In genomic region chr16:67100569-67101300, GRCh38 we compare ENCODE assay signal across 10 cellular contexts. TPM values are rescaled to one million over a fixed set of nuclear protein-coding genes. Genes with fewer than 3 reads are reported as not detected.
DNase-seq lines count a peak whose midpoint lies in the region; ATAC-seq and TF ChIP-seq lines count a peak whose summit lies in the region.
"Had no signal": no experiment of that assay in that cellular context is flagged by ENCODE, and none has a peak within 500 bp of the region (broad histone marks: within the 10 kb centered on the region; RNA-seq: fewer than 3 reads in every experiment).

No MANE protein-coding gene starts in this region.

- DNase-seq in NCI-H1092 treated with DMSO at 0.1 percent for 48 hours (lab: John Stamatoyannopoulos, UW) (peak; percentile 21), NCI-H1092 (lab: John Stamatoyannopoulos, UW) (no peak), caudate nucleus (lab: John Stamatoyannopoulos, UW) (no peak), neural crest cell (ENCODE audit: low read depth, low spot score) (no peak), Ammon's horn (ENCODE audit: low spot score) (no peak), DMS153 treated with DMSO at 0.1 percent for 48 hours (lab: John Stamatoyannopoulos, UW; ENCODE audit: unreplicated experiment) (no peak)
- DNase-seq: activated naive CD4-positive, alpha-beta T cell treated with Interleukin-2 at 50 U/mL for 16 hours had no signal

- H3K27ac ChIP-seq in caudate nucleus (ENCODE audit: low read depth, low read length): peak overlapping the region; percentile 7

- H3K36me3 Mint-ChIP-seq in neural crest cell (ENCODE audit: low read depth): peaks cover 4% of the 10 kb centered on the region

- ATAC-seq in esophagus mucosa: no peak

- no peaks in the 10 kb centered on the region for H3K9me3 Mint-ChIP-seq in neural crest cell

- H3K4me1 Mint-ChIP-seq in neural crest cell: no peaks in the 10 kb centered on the region

- H3K27me3 Mint-ChIP-seq in neural crest cell (ENCODE audit: low read depth): no peaks in the 10 kb centered on the region
- H3K27me3 Mint-ChIP-seq: B cell had no signal

- no peak overlapping the region for H3K4me3 Mint-ChIP-seq in neural crest cell
- H3K4me3 Mint-ChIP-seq: B cell had no signal

- no peak overlapping the region for H3K27ac Mint-ChIP-seq in neural crest cell (ENCODE audit: unreplicated experiment)
- H3K27ac Mint-ChIP-seq: B cell had no signal

- TF ChIP-seq CTCF in LNCAP (IDR thresholded peaks at IDR 0.05): peak; percentile 44; the same call in 1 of the 2 replicates
- peak; percentile 55 for TF ChIP-seq CTCF in neural crest cell (conservative IDR thresholded peaks at IDR 0.05)

RNA-seq across cellular contexts. Expression of gene PHAF1, which starts 9.0 kb away (rescaled TPM):
- total RNA-seq in neural crest cell (24.9 and 25.5 TPM in 2 replicates), esophagus mucosa (12.1 TPM)

RNA-seq across cellular contexts. Expression of gene B3GNT9, which starts 50.1 kb away (rescaled TPM):
- total RNA-seq in neural crest cell: 4.5 and 5.1 TPM in 2 replicates
- total RNA-seq in esophagus mucosa: 3.7 TPM

RNA-seq across cellular contexts. Expression of gene TRADD, which starts 59.0 kb away (rescaled TPM):
- total RNA-seq in neural crest cell: 0.68 and 0.70 TPM in 2 replicates
- 18.0 TPM for total RNA-seq in esophagus mucosa

RNA-seq across cellular contexts. Expression of gene FBXL8, which starts 59.0 kb away (rescaled TPM):
- total RNA-seq in neural crest cell (0.44 TPM in 1 of 2 replicates, not detected in the other), esophagus mucosa (5.5 TPM)

Comparison
In these comparisons a context has a peak if more than half of its experiments do, and no peak if none do; other contexts are left out.
1. RNA of gene TRADD, which starts 59.0 kb away (total RNA-seq): 18.0 TPM in esophagus mucosa (single experiment); 0.68 to 0.70 TPM in neural crest cell; every median in the first group is over 10 times any median in the second.